20 cellular contexts compared by ENCODE assay signal in genomic region chr7:101167645-101168411, GRCh38. TPM values are rescaled to one million over a fixed set of nuclear protein-coding genes. Genes with fewer than 3 reads are reported as not detected.
DNase-seq lines count a peak whose midpoint lies in the region; ATAC-seq, FAIRE-seq and TF ChIP-seq lines count a peak whose summit lies in the region.
"Had no signal": no experiment of that assay in that cellular context is flagged by ENCODE, and none has a peak within 500 bp of the region (broad histone marks: within the 10 kb centered on the region; RNA-seq: fewer than 3 reads in every experiment).

No MANE protein-coding gene starts in this region.

- H3K36me3 ChIP-seq in BE2C (peaks cover 8% of the 10 kb centered on the region; the same call in 1 of the 2 replicates), astrocyte (ENCODE audit: insufficient read depth, low read length) (no peaks in the 10 kb centered on the region), hepatocyte (replicated peaks; ENCODE audit: insufficient read depth, low read depth) (no peaks in the 10 kb centered on the region)
- H3K36me3 ChIP-seq in effector memory CD4-positive, alpha-beta T cell (ENCODE audit: control insufficient read depth, insufficient read depth, low read length), result no peaks in the 10 kb centered on the region
- H3K36me3 ChIP-seq: ascending aorta had no signal

- peak overlapping the region; percentile 97 for H3K4me3 ChIP-seq in BE2C (ENCODE audit: low read depth, low read length)
- H3K4me3 ChIP-seq in HFF-Myc (replicated peaks; ENCODE audit: low read depth, low read length), result peak overlapping the region; percentile 54
- H3K4me3 ChIP-seq in astrocyte (ENCODE audit: insufficient read depth, low read depth, low read length), result no peak overlapping the region
- H3K4me3 ChIP-seq in effector memory CD4-positive, alpha-beta T cell (ENCODE audit: insufficient read depth, low read depth, low read length, poor library complexity, severe bottlenecking), result no peak overlapping the region
- H3K4me3 ChIP-seq in hepatocyte, result no peak overlapping the region
- H3K4me3 ChIP-seq: ascending aorta, coronary artery had no signal

- H3K27me3 ChIP-seq in BE2C (peaks cover 33% of the 10 kb centered on the region), astrocyte (ENCODE audit: insufficient read depth, low read length) (peaks cover 49% of the 10 kb centered on the region), hepatocyte (peaks cover 91% of the 10 kb centered on the region)
- peaks cover 88% of the 10 kb centered on the region for H3K27me3 ChIP-seq in effector memory CD4-positive, alpha-beta T cell (replicated peaks; ENCODE audit: control insufficient read depth, insufficient read depth, low read length, poor library complexity, severe bottlenecking)

- peaks cover 48% of the 10 kb centered on the region for H3K4me1 Mint-ChIP-seq in astrocyte (ENCODE audit: low read depth, unreplicated experiment)
- H3K4me1 Mint-ChIP-seq in natural killer cell treated with Interleukin-12 subunit alpha and Interleukin-12 subunit beta and Interleukin-15 and Interleukin-18, amount 100 ng/mL, for 72 hours (ENCODE audit: low read depth in 2 of 2), result peaks cover 47 to 51% of the 10 kb centered on the region in 2 donors

- peaks cover 11% of the 10 kb centered on the region for H3K9me3 Mint-ChIP-seq in astrocyte (ENCODE audit: unreplicated experiment)
- no peaks in the 10 kb centered on the region for H3K9me3 Mint-ChIP-seq in natural killer cell treated with Interleukin-12 subunit alpha and Interleukin-12 subunit beta and Interleukin-15 and Interleukin-18, amount 100 ng/mL, for 72 hours

- H3K27me3 Mint-ChIP-seq in astrocyte (ENCODE audit: low read depth, unreplicated experiment), result peaks cover 24% of the 10 kb centered on the region
- H3K27me3 Mint-ChIP-seq in natural killer cell treated with Interleukin-12 subunit alpha and Interleukin-12 subunit beta and Interleukin-15 and Interleukin-18, amount 100 ng/mL, for 72 hours, result peaks cover 56 to 70% of the 10 kb centered on the region in 2 donors

- peak overlapping the region; percentile 2 for H3K4me3 Mint-ChIP-seq in astrocyte (ENCODE audit: unreplicated experiment)
- no peak overlapping the region for H3K4me3 Mint-ChIP-seq in natural killer cell treated with Interleukin-12 subunit alpha and Interleukin-12 subunit beta and Interleukin-15 and Interleukin-18, amount 100 ng/mL, for 72 hours

- H3K27ac ChIP-seq in astrocyte (ENCODE audit: low read depth, low read length) (no peak overlapping the region), hepatocyte (no peak overlapping the region)
- H3K27ac ChIP-seq in effector memory CD4-positive, alpha-beta T cell (ENCODE audit: insufficient read depth, low read length, poor library complexity, severe bottlenecking), result no peak overlapping the region
- H3K27ac ChIP-seq: ascending aorta, coronary artery had no signal

- H2AFZ ChIP-seq in astrocyte (ENCODE audit: low read depth, low read length) (no peak overlapping the region), hepatocyte (no peak overlapping the region)

- H3K9me3 ChIP-seq in BE2C (no peaks in the 10 kb centered on the region), astrocyte (ENCODE audit: insufficient read depth, low read depth, low read length) (no peaks in the 10 kb centered on the region), hepatocyte (ENCODE audit: low read depth) (no peaks in the 10 kb centered on the region)
- H3K9me3 ChIP-seq in effector memory CD4-positive, alpha-beta T cell (ENCODE audit: control insufficient read depth, low read length), result no peaks in the 10 kb centered on the region
- H3K9me3 ChIP-seq: ascending aorta had no signal

- no peaks in the 10 kb centered on the region for H3K36me3 Mint-ChIP-seq in astrocyte (ENCODE audit: low read depth, unreplicated experiment)
- no peaks in the 10 kb centered on the region for H3K36me3 Mint-ChIP-seq in natural killer cell treated with Interleukin-12 subunit alpha and Interleukin-12 subunit beta and Interleukin-15 and Interleukin-18, amount 100 ng/mL, for 72 hours

- FAIRE-seq in astrocyte (lab: Jason Lieb, UNC), result no peak

- H4K20me1 ChIP-seq in astrocyte (ENCODE audit: insufficient read depth, low read length), result peaks cover 25% of the 10 kb centered on the region
- H4K20me1 ChIP-seq in hepatocyte (ENCODE audit: insufficient read depth, poor library complexity, severe bottlenecking), result peaks cover 9% of the 10 kb centered on the region

- DNase-seq in BE2C (no peak), HFF-Myc (ENCODE audit: extremely low read depth, low read depth) (no peak), astrocyte (ENCODE audit: low read depth) (no peak), NCI-H526 treated with DMSO at 0.1 percent for 48 hours (lab: John Stamatoyannopoulos, UW) (no peak), hepatocyte (ENCODE audit: low spot score) (no peak)
- no peak for DNase-seq in natural killer cell treated with Interleukin-12 subunit alpha and Interleukin-12 subunit beta and Interleukin-15 and Interleukin-18, amount 100 ng/mL, for 72 hours (ENCODE audit: low spot score)
- no peak for DNase-seq in effector memory CD4-positive, alpha-beta T cell
- DNase-seq: activated gamma-delta T cell, AML-193, MM.1S, NCI-H2081 had no signal

- H3K79me2 ChIP-seq in astrocyte (ENCODE audit: insufficient read depth, low read length) (no peaks in the 10 kb centered on the region), hepatocyte (no peaks in the 10 kb centered on the region)

- 5% methylated on average over 11 of the region's 12 CpGs for WGBS in hepatocyte (ENCODE audit: low lambda C conversion rate, missing lambda C conversion rate)

- no peaks in the 10 kb centered on the region for H3K9me2 ChIP-seq in hepatocyte (replicated peaks; ENCODE audit: insufficient read depth)

- ATAC-seq in natural killer cell treated with Interleukin-12 subunit alpha and Interleukin-12 subunit beta and Interleukin-15 and Interleukin-18, amount 100 ng/mL, for 72 hours, result no peak
- no peak for ATAC-seq in HG03354 (IDR thresholded peaks at IDR 0.05; ENCODE audit: poor library complexity, severe bottlenecking, unreplicated experiment)
- ATAC-seq: stimulated activated naive CD8-positive, alpha-beta T cell treated with anti-CD3 and anti-CD28 coated beads, Interleukin-15, Interleukin-2, amounts not matched to agents 100 U/mL and 50 U/mL, for 24 hours had no signal

- no peak for TF ChIP-seq CTCF in BE2C (IDR thresholded peaks at IDR 0.05; ENCODE audit: low read depth, low read length)
- TF ChIP-seq CTCF in HFF-Myc (IDR thresholded peaks at IDR 0.05; ENCODE audit: low read depth, low read length, missing control alignments), result no peak
- no peak for TF ChIP-seq CTCF in astrocyte (IDR thresholded peaks at IDR 0.05; ENCODE audit: insufficient read depth, low read depth, low read length)
- TF ChIP-seq CTCF in hepatocyte (IDR thresholded peaks at IDR 0.05; ENCODE audit: poor library complexity), result no peak

- H3K4me1 ChIP-seq in BE2C (peaks cover 16% of the 10 kb centered on the region), astrocyte (ENCODE audit: insufficient read depth, low read length) (peaks cover 72% of the 10 kb centered on the region), hepatocyte (ENCODE audit: insufficient read depth) (peaks cover 28% of the 10 kb centered on the region)
- peaks cover 68% of the 10 kb centered on the region for H3K4me1 ChIP-seq in effector memory CD4-positive, alpha-beta T cell (ENCODE audit: control insufficient read depth, insufficient read depth, low read length, poor library complexity, severe bottlenecking)

- H3K4me2 ChIP-seq in astrocyte (ENCODE audit: low read length), result peak overlapping the region; percentile 80
- H3K4me2 ChIP-seq in hepatocyte, result no peak overlapping the region

- H3K27ac Mint-ChIP-seq in astrocyte (ENCODE audit: unreplicated experiment), result peak overlapping the region; percentile 31
- H3K27ac Mint-ChIP-seq in natural killer cell treated with Interleukin-12 subunit alpha and Interleukin-12 subunit beta and Interleukin-15 and Interleukin-18, amount 100 ng/mL, for 72 hours, result peak overlapping the region; percentile 6 to 24

- H3K9ac ChIP-seq in astrocyte (ENCODE audit: low read length), result no peak overlapping the region

RNA-seq across cellular contexts. Expression of gene VGF, which starts 2.5 kb away (rescaled TPM):
- 1,310 TPM for polyA plus RNA-seq in BE2C (2012; ENCODE audit: insufficient read depth, insufficient read length, low read depth)
- 40.5 and 51.8 TPM in 2 replicates for total RNA-seq in astrocyte
- under 1 TPM in 1 of 2 donors, not detected in 1; 0.31 TPM for total RNA-seq in natural killer cell treated with Interleukin-12 subunit alpha and Interleukin-12 subunit beta and Interleukin-15 and Interleukin-18, amount 100 ng/mL, for 72 hours
- 0.30 and 0.32 TPM in 2 replicates for total RNA-seq in hepatocyte
- 0.19 and 0.80 TPM in 2 replicates for polyA plus RNA-seq in hepatocyte
- total RNA-seq: ascending aorta, urinary bladder had no signal

RNA-seq across cellular contexts. Expression of gene NAT16, which starts 12.3 kb away (rescaled TPM):
- 3.5 TPM for polyA plus RNA-seq in BE2C (2012; ENCODE audit: insufficient read depth, insufficient read length, low read depth)
- total RNA-seq in astrocyte, result 0.16 TPM in 1 of 2 replicates, not detected in the other
- total RNA-seq in natural killer cell treated with Interleukin-12 subunit alpha and Interleukin-12 subunit beta and Interleukin-15 and Interleukin-18, amount 100 ng/mL, for 72 hours, result not detected
- total RNA-seq in hepatocyte, result not detected in 2 replicates
- not detected in 2 replicates for polyA plus RNA-seq in hepatocyte
- total RNA-seq: activated CD8-positive, alpha-beta memory T cell treated with anti-CD3 and anti-CD28 coated beads for 36 hours; ascending aorta; pulmonary artery endothelial cell; RPMI7951; urinary bladder had no signal
- polyA plus RNA-seq: esophagus, urinary bladder had no signal

RNA-seq across cellular contexts. Expression of gene AP1S1, which starts 13.6 kb away (rescaled TPM):
- 312 TPM for polyA plus RNA-seq in BE2C (2012; ENCODE audit: insufficient read depth, insufficient read length, low read depth)
- total RNA-seq in astrocyte (172 and 181 TPM in 2 replicates), hepatocyte (85.8 and 118 TPM in 2 replicates)
- 10 to 100 TPM; 30.9 to 39.4 TPM for total RNA-seq in natural killer cell treated with Interleukin-12 subunit alpha and Interleukin-12 subunit beta and Interleukin-15 and Interleukin-18, amount 100 ng/mL, for 72 hours
- 31.1 and 32.0 TPM in 2 replicates for polyA plus RNA-seq in hepatocyte

RNA-seq across cellular contexts. Expression of gene MOGAT3, which starts 33.0 kb away (rescaled TPM):
- not detected for polyA plus RNA-seq in BE2C (2012; ENCODE audit: insufficient read depth, insufficient read length, low read depth)
- total RNA-seq in astrocyte (not detected in 2 replicates), hepatocyte (6.3 and 8.4 TPM in 2 replicates)
- not detected for total RNA-seq in natural killer cell treated with Interleukin-12 subunit alpha and Interleukin-12 subunit beta and Interleukin-15 and Interleukin-18, amount 100 ng/mL, for 72 hours
- 10.5 and 14.0 TPM in 2 replicates for polyA plus RNA-seq in hepatocyte
- total RNA-seq: activated CD8-positive, alpha-beta memory T cell treated with anti-CD3 and anti-CD28 coated beads for 36 hours; ascending aorta; pulmonary artery endothelial cell; RPMI7951; urinary bladder had no signal
- polyA plus RNA-seq: esophagus, urinary bladder had no signal

RNA-seq across cellular contexts. Expression of gene SERPINE1, which starts 40.9 kb away (rescaled TPM):
- polyA plus RNA-seq in BE2C (2012; ENCODE audit: insufficient read depth, insufficient read length, low read depth), result 2.7 TPM
- total RNA-seq in astrocyte (1,303 and 1,496 TPM in 2 replicates), hepatocyte (81.8 and 98.2 TPM in 2 replicates)
- total RNA-seq in natural killer cell treated with Interleukin-12 subunit alpha and Interleukin-12 subunit beta and Interleukin-15 and Interleukin-18, amount 100 ng/mL, for 72 hours, result not detected
- polyA plus RNA-seq in hepatocyte, result 181 and 185 TPM in 2 replicates

Comparison
In these comparisons a context has a peak if more than half of its experiments do, and no peak if none do; other contexts are left out.
1. H3K4me3 ChIP-seq: peak in BE2C (single experiment) and HFF-Myc (single experiment); none in astrocyte (single experiment), effector memory CD4-positive, alpha-beta T cell (single experiment) and hepatocyte (single experiment).
2. RNA of gene VGF, which starts 2.5 kb away (total RNA-seq): 40.5 to 51.8 TPM in astrocyte; 0.31 TPM in natural killer cell treated with Interleukin-12 subunit alpha and Interleukin-12 subunit beta and Interleukin-15 and Interleukin-18, amount 100 ng/mL, for 72 hours and 0.30 to 0.32 TPM in hepatocyte; every median in the first group is over 10 times any median in the second.